Comparison of ENCODE assay signal across 8 cellular contexts in the genomic region with DNA sequence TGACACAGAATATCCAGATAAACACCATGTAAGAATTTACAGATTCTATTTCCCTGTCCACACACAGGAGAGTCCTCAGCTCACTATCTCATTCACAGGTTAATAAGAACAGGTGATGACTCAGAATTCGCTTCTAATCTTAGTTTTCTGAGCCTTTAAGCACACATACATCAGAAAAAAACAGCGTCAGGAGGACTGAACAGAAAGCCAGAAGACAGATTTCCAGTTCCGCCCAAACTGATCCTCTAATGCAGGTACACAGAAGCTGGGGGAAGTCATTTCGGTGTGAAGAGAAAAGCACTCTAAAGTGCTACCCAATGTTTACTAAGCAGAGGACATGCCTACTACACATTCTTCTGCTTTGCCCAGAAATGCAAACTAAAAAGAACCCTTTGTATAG. TPM values are rescaled to one million over a fixed set of nuclear protein-coding genes. Genes with fewer than 3 reads are reported as not detected.
DNase-seq lines count a peak whose midpoint lies in the region; ATAC-seq and TF ChIP-seq lines count a peak whose summit lies in the region.

No MANE protein-coding gene starts in this region.

- peaks cover 14% of the 10 kb centered on the region for H3K4me1 ChIP-seq in IMR-90 (ENCODE audit: control insufficient read depth, insufficient read depth, low read length)
- peaks cover 13% of the 10 kb centered on the region for H3K4me1 ChIP-seq in ectodermal cell (ENCODE audit: control insufficient read depth, insufficient read depth, low read length)
- H3K4me1 ChIP-seq in neural progenitor cell, result peaks cover 42% of the 10 kb centered on the region

- no TSS peak for BruUV-seq in IMR-90 (replicated peaks; lab: Mats Ljungman, UMichigan)

- H3K9me3 ChIP-seq in IMR-90 (ENCODE audit: control insufficient read depth, insufficient read depth, low read length) (no peaks in the 10 kb centered on the region), ectodermal cell (ENCODE audit: control insufficient read depth, low read length) (no peaks in the 10 kb centered on the region), neural progenitor cell (ENCODE audit: low read depth) (no peaks in the 10 kb centered on the region)

- peaks cover 14% of the 10 kb centered on the region for H3K9me1 ChIP-seq in IMR-90 (ENCODE audit: insufficient read depth, low read length)

- peaks cover 5 to 39% of the 10 kb centered on the region in 2 experiments; a peak in 3 of 4 replicates for H3K79me1 ChIP-seq in IMR-90 (ENCODE audit: low read depth in 1 of 2, low read length in 2 of 2)

- H3K4me3 Mint-ChIP-seq in neural progenitor cell, result peak overlapping the region; percentile 99

- no peak for DNase-seq in IMR-90
- no peak for DNase-seq in neural progenitor cell (ENCODE audit: low spot score)
- DNase-seq in SKM-1 (lab: John Stamatoyannopoulos, UW; ENCODE audit: unreplicated experiment), result no peak
- no peak for DNase-seq in D341Med (ENCODE audit: low spot score)

- H2AFZ ChIP-seq in IMR-90 (replicated peaks; ENCODE audit: low read length, poor library complexity), result no peak overlapping the region
- H2AFZ ChIP-seq in neural progenitor cell (replicated peaks), result no peak overlapping the region

- H3K27me3 ChIP-seq in IMR-90 (ENCODE audit: control insufficient read depth, insufficient read depth, low read length) (0 out of 2 replicates have a peak, but pooled peaks cover 1% of the 10 kb centered on the region), ectodermal cell (ENCODE audit: control insufficient read depth, insufficient read depth, low read length, poor library complexity, severe bottlenecking) (peaks cover 9% of the 10 kb centered on the region), neural progenitor cell (peaks cover 14% of the 10 kb centered on the region)

- TF ChIP-seq POLR2A in IMR-90 (IDR thresholded peaks at IDR 0.05; ENCODE audit: low read depth, low read length), result no peak

- H3K36me3 ChIP-seq in IMR-90 (ENCODE audit: control insufficient read depth, insufficient read depth, low read length) (no peaks in the 10 kb centered on the region), ectodermal cell (ENCODE audit: control insufficient read depth, insufficient read depth, low read length) (no peaks in the 10 kb centered on the region), neural progenitor cell (no peaks in the 10 kb centered on the region)

- ATAC-seq in GM18498 (IDR thresholded peaks at IDR 0.05; ENCODE audit: unreplicated experiment) (peak; percentile 14), IMR-90 (ENCODE audit: low read depth) (no peak), GM18867 (IDR thresholded peaks at IDR 0.05; ENCODE audit: unreplicated experiment) (no peak), HG03095 (IDR thresholded peaks at IDR 0.05; ENCODE audit: unreplicated experiment) (no peak)

- H3K36me3 Mint-ChIP-seq in neural progenitor cell, result no peaks in the 10 kb centered on the region

- CTCF ChIA-PET in IMR-90 (lab: Yijun Ruan, JAX), result interaction anchor here (1.0 to 1.3 kb wide), 3 partner anchors 9 to 162 kb away, joined by 3 to 4 read pairs (median 4); no protein-coding TSS in a partner anchor

- H3K4me2 ChIP-seq in IMR-90 (ENCODE audit: low read depth, low read length) (peak overlapping the region; percentile 87), neural progenitor cell (peak overlapping the region; percentile 96)

- POLR2A ChIA-PET in IMR-90 (lab: Charles Lee; ENCODE audit: unreplicated experiment), result no interaction called here

- peaks cover 70% of the 10 kb centered on the region for H3K79me2 ChIP-seq in neural progenitor cell (ENCODE audit: low read depth)

- WGBS in IMR-90 (ENCODE audit: extremely low coverage in 2 of 2, insufficient read length in 1 of 2), 2 experiments, result no CpG with 5 or more reads among the region's 4 CpGs
- WGBS in ectodermal cell, 2 experiments, result 40 to 51% methylated on average over 4 of the region's 4 CpGs

- H2AK5ac ChIP-seq in IMR-90 (ENCODE audit: low read depth, low read length), result no peak overlapping the region; the same call in 1 of the 2 replicates

- peaks cover 33% of the 10 kb centered on the region for H4K20me1 ChIP-seq in IMR-90 (ENCODE audit: insufficient read depth, low read length)
- peaks cover 62% of the 10 kb centered on the region for H4K20me1 ChIP-seq in neural progenitor cell (ENCODE audit: low read depth)

- intact Hi-C loops in IMR-90 (cut with micrococcal nuclease), result loop anchor here (1.0 to 10.0 kb wide), 2 partner anchors 86 to 812 kb away; no protein-coding TSS in a partner anchor

- peak overlapping the region; percentile 98 for H3K27ac Mint-ChIP-seq in neural progenitor cell

- H3K9ac ChIP-seq in IMR-90 (ENCODE audit: low read depth, low read length) (peak overlapping the region; percentile 96; the same call in 1 of the 2 replicates), neural progenitor cell (peak overlapping the region; percentile 18)

- H3K56ac ChIP-seq in IMR-90 (ENCODE audit: extremely low read depth, insufficient read depth, low read length), result no peak overlapping the region

- H3K18ac ChIP-seq in IMR-90 (ENCODE audit: low read depth, low read length), result no peak overlapping the region

- H4K5ac ChIP-seq in IMR-90 (ENCODE audit: low read depth, low read length), result no peak overlapping the region

- H2BK15ac ChIP-seq in IMR-90 (ENCODE audit: low read depth, low read length), result no peak overlapping the region

- H3K27me3 Mint-ChIP-seq in neural progenitor cell (ENCODE audit: insufficient read depth, low read depth), result peaks cover 7% of the 10 kb centered on the region

- H2AK9ac ChIP-seq in IMR-90 (replicated peaks; ENCODE audit: low read depth, low read length, poor library complexity), result no peak overlapping the region

- H3K23ac ChIP-seq in IMR-90 (ENCODE audit: low read depth, low read length), result peak overlapping the region; percentile 98

- no peak overlapping the region for H2BK20ac ChIP-seq in IMR-90 (ENCODE audit: low read depth, low read length)

- dilution Hi-C loops in IMR-90 (cut with HindIII; ENCODE audit: low sequenced_read_pairs, unreplicated experiment), result no loop called here

- no peaks in the 10 kb centered on the region for H3K9me3 Mint-ChIP-seq in neural progenitor cell

- no peak for TF ChIP-seq RAD21 in IMR-90 (IDR thresholded peaks at IDR 0.05; ENCODE audit: low read length)

- peaks cover 46% of the 10 kb centered on the region for H3F3A ChIP-seq in neural progenitor cell (ENCODE audit: low read depth)

- peaks cover 51% of the 10 kb centered on the region for H3K4me1 Mint-ChIP-seq in neural progenitor cell

- peak overlapping the region; percentile 51 for H3K14ac ChIP-seq in IMR-90 (replicated peaks; ENCODE audit: low read depth, low read length)

- no peak overlapping the region for H4K91ac ChIP-seq in IMR-90 (ENCODE audit: insufficient read depth, low read depth, low read length)

- H3K27ac ChIP-seq in IMR-90 (ENCODE audit: insufficient read depth, low read length) (no peak overlapping the region), ectodermal cell (ENCODE audit: insufficient read depth, low read depth, low read length, poor library complexity, severe bottlenecking) (no peak overlapping the region), neural progenitor cell (peak overlapping the region; percentile 98)

- H2BK120ac ChIP-seq in IMR-90 (ENCODE audit: low read depth, low read length), result peak overlapping the region; percentile 16; the same call in 1 of the 2 replicates

- no peak overlapping the region for H3K4ac ChIP-seq in IMR-90 (ENCODE audit: low read depth, low read length)

- H3K4me3 ChIP-seq in IMR-90 (ENCODE audit: insufficient read depth, low read depth, low read length), result peak overlapping the region; percentile 98
- H3K4me3 ChIP-seq in ectodermal cell (ENCODE audit: insufficient read depth, low read depth, low read length), result peak overlapping the region; percentile 91
- H3K4me3 ChIP-seq in neural progenitor cell, result peak overlapping the region; percentile 92

- TF ChIP-seq CTCF in IMR-90 (conservative IDR thresholded peaks at IDR 0.05; ENCODE audit: low read depth, low read length) (no peak), neural progenitor cell (IDR thresholded peaks at IDR 0.05) (no peak)

- H4K8ac ChIP-seq in IMR-90 (ENCODE audit: low read depth in 2 of 2, low read length in 2 of 2), result no peak overlapping the region

- in situ Hi-C loops in IMR-90 (cut with MboI; ENCODE audit: low sequenced_read_pairs), result loop anchor here (5.0 kb wide), 1 partner anchor 44 kb away; no protein-coding TSS in a partner anchor

- H2BK5ac ChIP-seq in IMR-90 (ENCODE audit: low read depth, low read length, poor library complexity, severe bottlenecking), result no peak overlapping the region

TF ChIP-seq in IMR-90, 13 proteins besides CTCF, POLR2A, EP300 and RAD21 (continues in another document):
- TF ChIP-seq FOS (IDR thresholded peaks at IDR 0.05; ENCODE audit: low read depth, low read length) (no peak), RFX5 (IDR thresholded peaks at IDR 0.05; ENCODE audit: low read depth, low read length) (no peak), BHLHE40 (IDR thresholded peaks at IDR 0.05; ENCODE audit: low read depth, low read length) (no peak), USF2 (IDR thresholded peaks at IDR 0.05; ENCODE audit: low read depth, low read length) (no peak), CHD1 (IDR thresholded peaks at IDR 0.05; ENCODE audit: low read depth, low read length) (no peak), NFE2L2 (IDR thresholded peaks at IDR 0.05; ENCODE audit: low read depth, low read length) (no peak), MAZ (IDR thresholded peaks at IDR 0.05; ENCODE audit: borderline replicate concordance, low read depth, low read length) (no peak), CEBPB (IDR thresholded peaks at IDR 0.05; ENCODE audit: low read depth, low read length) (no peak), RCOR1 (IDR thresholded peaks at IDR 0.05; ENCODE audit: insufficient replicate concordance, low read length) (no peak), SMC3 (IDR thresholded peaks at IDR 0.05; ENCODE audit: low read depth, low read length) (no peak)

RNA-seq across cellular contexts. Expression of gene CEMIP2, which starts 1.6 kb away (rescaled TPM):
- total RNA-seq in IMR-90 (2012; rRNA removed), result 58.6 and 65.2 TPM in 2 replicates
- polyA plus RNA-seq in IMR-90 (2012; rRNA removed), result 67.4 and 71.2 TPM in 2 replicates
- polyA plus RNA-seq in IMR-90 (2012; cell fraction: cytosol; rRNA removed), result 38.0 and 40.7 TPM in 2 replicates
- polyA plus RNA-seq in IMR-90 (2012; cell fraction: nucleus; rRNA removed; ENCODE audit: low replicate concordance), result 28.2 and 53.3 TPM in 2 replicates
- polyA plus RNA-seq in ectodermal cell (2013, experiment 1 of 4), result 175 TPM
- polyA plus RNA-seq in ectodermal cell (2013, experiment 2 of 4), result 268 TPM
- polyA plus RNA-seq in ectodermal cell (2013, experiment 3 of 4), result 178 TPM
- polyA plus RNA-seq in ectodermal cell (2013, experiment 4 of 4), result 214 TPM
- 185 and 218 TPM in 2 replicates for total RNA-seq in neural progenitor cell (ENCODE audit: low replicate concordance)
